Comparison of ENCODE assay signal across 18 cellular contexts in genomic region chr7:17863095-17863814, GRCh38.
"Had no signal": no experiment of that assay in that cellular context is flagged by ENCODE, and none has a peak within 500 bp of the region (broad histone marks: within the 10 kb centered on the region; RNA-seq: fewer than 3 reads in every experiment).

No MANE protein-coding gene starts in this region.

- H3K4me3 ChIP-seq: left lung, testis, upper lobe of left lung had no signal

- FAIRE-seq: small intestine had no signal

- H3K4me1 ChIP-seq: left lung, parathyroid adenoma, testis, upper lobe of left lung had no signal

- H3K9ac ChIP-seq: parathyroid adenoma had no signal

- H2AFZ ChIP-seq: parathyroid adenoma had no signal

- H3K27me3 ChIP-seq: left lung, testis, upper lobe of left lung had no signal

- ATAC-seq: left lung; sciatic nerve; stimulated activated memory B cell treated with anti-CD40 and anti-IgM and Interleukin-4, amounts not matched to agents 10 μg/mL and 1 μg/mL and 100 μg/mL, for 72 hours; T-cell had no signal

- H3K79me2 ChIP-seq: parathyroid adenoma had no signal

- DNase-seq: activated CD4-positive, alpha-beta T cell treated with anti-CD3 and anti-CD28 coated beads for 4 hours; activated CD4-positive, alpha-beta T cell treated with anti-CD3 and anti-CD28 coated beads, Interleukin-2, amount 50 U/mL, for 48 hours; activated CD4-positive, CD25-positive, alpha-beta regulatory T cell; activated naive CD4-positive, alpha-beta T cell treated with Interleukin-2 at 50 U/mL for 16 hours; activated naive CD8-positive, alpha-beta T cell treated with anti-CD3 and anti-CD28 coated beads for 36 hours; activated T-cell treated with anti-CD3 and anti-CD28 coated beads, Interleukin-2, amount 50 U/mL, for 48 hours; amniotic stem cell; cortex of kidney; mammary epithelial cell; small intestine; T-cell; testis; upper lobe of left lung had no signal

- H3K27ac ChIP-seq: epithelial cell of prostate, parathyroid adenoma, testis, upper lobe of left lung had no signal

- H3K9me3 ChIP-seq: testis, upper lobe of left lung had no signal
